In the genomic region with DNA sequence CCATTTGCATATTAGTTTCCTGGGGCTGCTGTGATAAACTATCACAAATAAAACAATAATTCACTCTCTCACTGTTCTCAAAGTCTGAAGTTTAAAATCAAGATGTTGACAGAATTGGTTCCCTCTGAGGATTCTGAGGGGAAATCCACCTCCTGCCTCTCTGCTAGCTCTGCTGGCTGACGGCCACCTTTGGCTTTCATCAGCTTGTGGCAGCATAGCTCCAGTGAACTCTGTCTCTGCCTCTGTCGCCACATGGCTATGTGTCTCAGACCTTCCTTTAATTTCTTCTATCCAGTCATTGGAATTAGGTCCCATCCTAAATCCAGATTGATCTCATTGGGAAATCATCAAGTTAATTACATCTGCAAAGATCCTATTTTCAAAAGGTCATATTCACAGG, we compare ENCODE assay signal across 21 cellular contexts. TPM values are rescaled to one million over a fixed set of nuclear protein-coding genes. Genes with fewer than 3 reads are reported as not detected.
A peak's percentile ranks its signal among the peaks of the same experiment; 100 is the strongest.
DNase-seq lines count a peak whose midpoint lies in the region; ATAC-seq, FAIRE-seq and TF ChIP-seq lines count a peak whose summit lies in the region.
"Had no signal": no experiment of that assay in that cellular context is flagged by ENCODE, and none has a peak within 500 bp of the region (broad histone marks: within the 10 kb centered on the region; RNA-seq: fewer than 3 reads in every experiment).

No MANE protein-coding gene starts in this region.

- peaks cover 3% of the 10 kb centered on the region for H3K4me1 Mint-ChIP-seq in activated T-helper 2 cell treated with anti-CD3 and anti-CD28 coated beads, Interferon-gamma antibody, Interleukin-2, Interleukin-4, amounts not matched to agents 10 μg/mL and 5 μg/mL and 100 μg/mL, durations not matched to agents 14 hours and 24 hours and 36 hours (ENCODE audit: low read depth)
- H3K4me1 Mint-ChIP-seq in activated naive CD8-positive, alpha-beta T cell treated with anti-CD3 and anti-CD28 coated beads, Interleukin-2, amount 50 U/mL, for 24 hours = no peaks in the 10 kb centered on the region
- H3K4me1 Mint-ChIP-seq: stimulated activated naive CD8-positive, alpha-beta T cell treated with anti-CD3 and anti-CD28 coated beads, Interleukin-15, amount 100 ng/mL, for 72 hours had no signal

- H3K27ac ChIP-seq in pancreas = no peak overlapping the region
- H3K27ac ChIP-seq: C4-2B, RWPE1 had no signal

- no peak overlapping the region for H3K4me3 ChIP-seq in fibroblast of the aortic adventitia (ENCODE audit: low read depth, low read length)
- no peak overlapping the region for H3K4me3 ChIP-seq in pancreas
- H3K4me3 ChIP-seq: mucosa of descending colon had no signal

- FAIRE-seq in pancreas (lab: Jason Lieb, UNC) = no peak

- no peaks in the 10 kb centered on the region for H3K36me3 Mint-ChIP-seq in activated T-helper 2 cell treated with anti-CD3 and anti-CD28 coated beads, Interferon-gamma antibody, Interleukin-2, Interleukin-4, amounts not matched to agents 10 μg/mL and 5 μg/mL and 100 μg/mL, durations not matched to agents 14 hours and 24 hours and 36 hours (ENCODE audit: low read depth)
- H3K36me3 Mint-ChIP-seq in activated naive CD8-positive, alpha-beta T cell treated with anti-CD3 and anti-CD28 coated beads, Interleukin-2, amount 50 U/mL, for 24 hours (ENCODE audit: low read depth) = no peaks in the 10 kb centered on the region

- H3K9me3 ChIP-seq in pancreas = no peaks in the 10 kb centered on the region
- H3K9me3 ChIP-seq: mucosa of descending colon had no signal

- H3K36me3 ChIP-seq in pancreas = no peaks in the 10 kb centered on the region

- ATAC-seq in pancreas = no peak
- no peak for ATAC-seq in activated naive CD8-positive, alpha-beta T cell treated with anti-CD3 and anti-CD28 coated beads, Interleukin-2, amount 50 U/mL, for 24 hours
- ATAC-seq: mucosa of descending colon; stimulated activated naive CD8-positive, alpha-beta T cell treated with anti-CD3 and anti-CD28 coated beads, Interleukin-15, amount 100 ng/mL, for 72 hours; T-helper 17 cell had no signal

- POLR2A ChIA-PET in GM10248 (lab: Yijun Ruan, JAX) = no interaction called here

- peaks cover 0 to 3% (median 0%) of the 10 kb centered on the region in 3 donors for H3K4me1 ChIP-seq in pancreas

- no peak overlapping the region for H3K27ac Mint-ChIP-seq in activated T-helper 2 cell treated with anti-CD3 and anti-CD28 coated beads, Interferon-gamma antibody, Interleukin-2, Interleukin-4, amounts not matched to agents 10 μg/mL and 5 μg/mL and 100 μg/mL, durations not matched to agents 14 hours and 24 hours and 36 hours
- no peak overlapping the region for H3K27ac Mint-ChIP-seq in activated naive CD8-positive, alpha-beta T cell treated with anti-CD3 and anti-CD28 coated beads, Interleukin-2, amount 50 U/mL, for 24 hours
- H3K27ac Mint-ChIP-seq: stimulated activated naive CD8-positive, alpha-beta T cell treated with anti-CD3 and anti-CD28 coated beads, Interleukin-15, amount 100 ng/mL, for 72 hours; T-helper 17 cell had no signal

- no peak overlapping the region for H3K4me3 Mint-ChIP-seq in activated T-helper 2 cell treated with anti-CD3 and anti-CD28 coated beads, Interferon-gamma antibody, Interleukin-2, Interleukin-4, amounts not matched to agents 10 μg/mL and 5 μg/mL and 100 μg/mL, durations not matched to agents 14 hours and 24 hours and 36 hours (ENCODE audit: low read depth)
- H3K4me3 Mint-ChIP-seq in activated naive CD8-positive, alpha-beta T cell treated with anti-CD3 and anti-CD28 coated beads, Interleukin-2, amount 50 U/mL, for 24 hours = no peak overlapping the region
- H3K4me3 Mint-ChIP-seq: stimulated activated naive CD8-positive, alpha-beta T cell treated with anti-CD3 and anti-CD28 coated beads, Interleukin-15, amount 100 ng/mL, for 72 hours; T-helper 17 cell had no signal

- peaks cover 41% of the 10 kb centered on the region for H3K27me3 Mint-ChIP-seq in activated T-helper 2 cell treated with anti-CD3 and anti-CD28 coated beads, Interferon-gamma antibody, Interleukin-2, Interleukin-4, amounts not matched to agents 10 μg/mL and 5 μg/mL and 100 μg/mL, durations not matched to agents 14 hours and 24 hours and 36 hours (ENCODE audit: low read depth)
- peaks cover 18% of the 10 kb centered on the region for H3K27me3 Mint-ChIP-seq in activated naive CD8-positive, alpha-beta T cell treated with anti-CD3 and anti-CD28 coated beads, Interleukin-2, amount 50 U/mL, for 24 hours

- CTCF ChIA-PET in GM10248 (lab: Yijun Ruan, JAX) = no interaction called here

- 46 to 53% methylated on average over 2 of the region's 2 CpGs for WGBS in pancreas, 2 donors

- H3K9me3 Mint-ChIP-seq in activated T-helper 2 cell treated with anti-CD3 and anti-CD28 coated beads, Interferon-gamma antibody, Interleukin-2, Interleukin-4, amounts not matched to agents 10 μg/mL and 5 μg/mL and 100 μg/mL, durations not matched to agents 14 hours and 24 hours and 36 hours = no peaks in the 10 kb centered on the region
- H3K9me3 Mint-ChIP-seq in activated naive CD8-positive, alpha-beta T cell treated with anti-CD3 and anti-CD28 coated beads, Interleukin-2, amount 50 U/mL, for 24 hours = no peaks in the 10 kb centered on the region
- H3K9me3 Mint-ChIP-seq: stimulated activated naive CD8-positive, alpha-beta T cell treated with anti-CD3 and anti-CD28 coated beads, Interleukin-15, amount 100 ng/mL, for 72 hours had no signal

- TF ChIP-seq CTCF in GM10248 (IDR thresholded peaks at IDR 0.05; ENCODE audit: control extremely low read depth, extremely low read depth, low read depth, missing control alignments) = no peak
- TF ChIP-seq CTCF in fibroblast of the aortic adventitia (IDR thresholded peaks at IDR 0.05; ENCODE audit: insufficient read depth, low read length) = no peak
- TF ChIP-seq CTCF in pancreas (IDR thresholded peaks at IDR 0.05) = no peak

- intact Hi-C loops in activated T-helper 2 cell treated with anti-CD3 and anti-CD28 coated beads, Interferon-gamma antibody, Interleukin-2, Interleukin-4, amounts not matched to agents 10 μg/mL and 5 μg/mL and 100 μg/mL, durations not matched to agents 14 hours and 24 hours and 36 hours (cut with micrococcal nuclease) = no loop called here
- intact Hi-C loops in pancreas (cut with DNase I) = no loop called here

- peak; percentile 15 for DNase-seq in GM10248 (ENCODE audit: extremely low spot score)
- DNase-seq in NAMALWA (ENCODE audit: low spot score) = peak; percentile 6
- peak; percentile 17 for DNase-seq in fibroblast of the aortic adventitia (ENCODE audit: low read depth)
- DNase-seq in putamen (ENCODE audit: low spot score) = peak; percentile 22
- DNase-seq in activated T-helper 2 cell treated with anti-CD3 and anti-CD28 coated beads, Interferon-gamma antibody, Interleukin-2, Interleukin-4, amounts not matched to agents 10 μg/mL and 5 μg/mL and 100 μg/mL, durations not matched to agents 14 hours and 24 hours and 36 hours (ENCODE audit: low spot score) = no peak
- DNase-seq in pancreas = no peak
- DNase-seq in activated naive CD8-positive, alpha-beta T cell treated with anti-CD3 and anti-CD28 coated beads, Interleukin-2, amount 50 U/mL, for 24 hours = no peak
- DNase-seq: activated CD8-positive, alpha-beta memory T cell treated with anti-CD3 and anti-CD28 coated beads, Interleukin-2, amount 50 U/mL, for 4 hours; activated naive CD4-positive, alpha-beta T cell treated with anti-CD3 and anti-CD28 coated beads, Interleukin-2, amount 50 U/mL, for 16 hours; DND-41; glutamatergic neuron; islet precursor cell; mucosa of descending colon; NCI-H1930; NCI-H526; occipital lobe; stimulated activated naive CD8-positive, alpha-beta T cell treated with anti-CD3 and anti-CD28 coated beads, Interleukin-15, amount 100 ng/mL, for 72 hours; T-helper 17 cell had no signal

- no peaks in the 10 kb centered on the region for H3K27me3 ChIP-seq in pancreas

RNA-seq across cellular contexts. Expression of gene TRIM43, which starts 38.9 kb away (rescaled TPM):
- total RNA-seq in fibroblast of the aortic adventitia (ENCODE audit: low replicate concordance) = not detected in 2 replicates
- total RNA-seq in activated T-helper 2 cell treated with anti-CD3 and anti-CD28 coated beads, Interferon-gamma antibody, Interleukin-2, Interleukin-4, amounts not matched to agents 10 μg/mL and 5 μg/mL and 100 μg/mL, durations not matched to agents 14 hours and 24 hours and 36 hours = 0.11 and 0.25 TPM in 2 replicates
- total RNA-seq in pancreas = not detected
- polyA plus RNA-seq in pancreas = not detected
- total RNA-seq: LHCN-M2, mucosa of descending colon, occipital lobe, T-helper 17 cell had no signal

Comparison
In these comparisons a context has a peak if more than half of its experiments do, and no peak if none do; other contexts are left out.
1. DNase-seq: peak in GM10248 (single experiment), NAMALWA (single experiment), fibroblast of the aortic adventitia (single experiment) and putamen (single experiment); none in activated T-helper 2 cell treated with anti-CD3 and anti-CD28 coated beads, Interferon-gamma antibody, Interleukin-2, Interleukin-4, amounts not matched to agents 10 μg/mL and 5 μg/mL and 100 μg/mL, durations not matched to agents 14 hours and 24 hours and 36 hours (single experiment), pancreas (0 of 6) and activated naive CD8-positive, alpha-beta T cell treated with anti-CD3 and anti-CD28 coated beads, Interleukin-2, amount 50 U/mL, for 24 hours (single experiment).